Comparison of ENCODE assay signal across 14 cellular contexts in the genomic region with DNA sequence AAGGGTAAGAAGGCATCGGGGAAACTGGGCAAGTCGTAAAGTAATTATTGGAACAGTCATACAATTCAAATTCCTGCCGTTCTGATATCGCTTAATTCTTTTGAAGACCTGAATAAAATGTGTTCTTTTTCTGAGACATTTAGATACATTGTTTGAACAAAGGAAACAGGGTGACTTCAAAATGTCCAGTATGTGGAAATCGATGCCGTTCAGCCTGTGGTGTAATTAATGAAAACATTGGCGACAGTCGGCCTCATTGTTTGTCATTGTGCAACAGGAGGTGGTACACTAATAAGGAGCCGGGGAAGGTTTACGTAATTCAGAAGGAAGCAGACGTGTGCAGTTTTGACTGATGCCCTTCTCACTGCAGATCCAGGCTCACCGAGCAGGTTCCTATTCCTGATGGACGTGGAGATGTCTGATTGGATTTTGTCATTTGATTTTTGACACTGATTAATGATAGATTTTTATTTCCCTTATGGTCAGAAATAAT.
DNase-seq lines count a peak whose midpoint lies in the region; ATAC-seq and TF ChIP-seq lines count a peak whose summit lies in the region.
"Had no signal": no experiment of that assay in that cellular context is flagged by ENCODE, and none has a peak within 500 bp of the region (broad histone marks: within the 10 kb centered on the region; RNA-seq: fewer than 3 reads in every experiment).

No MANE protein-coding gene starts in this region.

- no peak overlapping the region for H3K4me3 ChIP-seq in gastroesophageal sphincter
- no peak overlapping the region for H3K4me3 ChIP-seq in upper lobe of right lung

- no peak for ATAC-seq in activated T-cell treated with anti-CD3 and anti-CD28 coated beads, Interleukin-2, amount 50 U/mL, for 72 hours (replicated peaks in 1 of 2)
- peak; percentile 71 for ATAC-seq in gastroesophageal sphincter
- peak; percentile 92 for ATAC-seq in upper lobe of right lung
- no peak for ATAC-seq in GM21360 (IDR thresholded peaks at IDR 0.05; ENCODE audit: unreplicated experiment)
- no peak for ATAC-seq in HG02885 (IDR thresholded peaks at IDR 0.05; ENCODE audit: poor library complexity, unreplicated experiment)
- ATAC-seq: activated CD8-positive, alpha-beta T cell treated with anti-CD3 and anti-CD28 coated beads for 36 hours had no signal

- H3K4me3 Mint-ChIP-seq in activated T-cell treated with anti-CD3 and anti-CD28 coated beads, Interleukin-2, amount 50 U/mL, for 72 hours, result no peak overlapping the region
- H3K4me3 Mint-ChIP-seq: activated CD8-positive, alpha-beta T cell treated with anti-CD3 and anti-CD28 coated beads for 36 hours had no signal

- H3K36me3 ChIP-seq in gastroesophageal sphincter (no peaks in the 10 kb centered on the region), upper lobe of right lung (no peaks in the 10 kb centered on the region)

- intact Hi-C loops in upper lobe of right lung (cut with DNase I), result no loop called here

- H3K27ac ChIP-seq in gastroesophageal sphincter (no peak overlapping the region), upper lobe of right lung (peak overlapping the region; percentile 71)

- DNase-seq in activated T-cell treated with anti-CD3 and anti-CD28 coated beads, Interleukin-2, amount 50 U/mL, for 72 hours, result no peak
- DNase-seq in activated T-cell treated with anti-CD3 and anti-CD28 coated beads, Interleukin-2, amount 50 U/mL, for 48 hours, result no peak
- DNase-seq in SIG-M5 treated with dmso at 0.1 percent for 504 hours (lab: John Stamatoyannopoulos, UW; ENCODE audit: unreplicated experiment) (peak; percentile 97), upper lobe of right lung (no peak), DMS 273 (lab: John Stamatoyannopoulos, UW; ENCODE audit: unreplicated experiment) (no peak)
- DNase-seq: activated CD8-positive, alpha-beta T cell treated with anti-CD3 and anti-CD28 coated beads for 36 hours; GDM1; NCI-H2107; SK-N-SH; stimulated activated CD4-positive, alpha-beta T cell treated with anti-CD3 and anti-CD28 coated beads, Interleukin-1b, Interleukin-23, amount 100 ng/mL, for 48 hours; substantia nigra had no signal

- TF ChIP-seq POLR2A in gastroesophageal sphincter (IDR thresholded peaks at IDR 0.05), result no peak

- H3K9me3 Mint-ChIP-seq in activated T-cell treated with anti-CD3 and anti-CD28 coated beads, Interleukin-2, amount 50 U/mL, for 72 hours, result no peaks in the 10 kb centered on the region
- H3K9me3 Mint-ChIP-seq: activated CD8-positive, alpha-beta T cell treated with anti-CD3 and anti-CD28 coated beads for 36 hours had no signal

- TF ChIP-seq CTCF in gastroesophageal sphincter (IDR thresholded peaks at IDR 0.05) (no peak), upper lobe of right lung (IDR thresholded peaks at IDR 0.05) (no peak)

- peaks cover 12% of the 10 kb centered on the region for H3K4me1 Mint-ChIP-seq in activated T-cell treated with anti-CD3 and anti-CD28 coated beads, Interleukin-2, amount 50 U/mL, for 72 hours (ENCODE audit: low read depth)

- H3K9me3 ChIP-seq in gastroesophageal sphincter (no peaks in the 10 kb centered on the region), upper lobe of right lung (no peaks in the 10 kb centered on the region)
- H3K9me3 ChIP-seq: SK-N-SH had no signal

- TF ChIP-seq EP300 in gastroesophageal sphincter (IDR thresholded peaks at IDR 0.05), result no peak

- peaks cover 0 to 7% of the 10 kb centered on the region in 2 donors for H3K36me3 Mint-ChIP-seq in activated T-cell treated with anti-CD3 and anti-CD28 coated beads, Interleukin-2, amount 50 U/mL, for 72 hours (ENCODE audit: insufficient read depth in 2 of 2)

- H3K27me3 ChIP-seq in gastroesophageal sphincter (no peaks in the 10 kb centered on the region), upper lobe of right lung (no peaks in the 10 kb centered on the region)

- WGBS in gastroesophageal sphincter (ENCODE audit: low coverage in 1 of 2), 2 donors, result 78 to 80% methylated on average over 13 of the region's 13 CpGs

- H3K27ac Mint-ChIP-seq in activated T-cell treated with anti-CD3 and anti-CD28 coated beads, Interleukin-2, amount 50 U/mL, for 72 hours, result peak overlapping the region; percentile 52
- H3K27ac Mint-ChIP-seq: activated CD8-positive, alpha-beta T cell treated with anti-CD3 and anti-CD28 coated beads for 36 hours had no signal

- H3K4me1 ChIP-seq in gastroesophageal sphincter, result peaks cover 0 to 12% (median 0%) of the 10 kb centered on the region in 3 donors
- H3K4me1 ChIP-seq in upper lobe of right lung, result peaks cover 20% of the 10 kb centered on the region

- H3K27me3 Mint-ChIP-seq in activated T-cell treated with anti-CD3 and anti-CD28 coated beads, Interleukin-2, amount 50 U/mL, for 72 hours (ENCODE audit: low read depth), result no peaks in the 10 kb centered on the region
- H3K27me3 Mint-ChIP-seq: activated CD8-positive, alpha-beta T cell treated with anti-CD3 and anti-CD28 coated beads for 36 hours had no signal

Comparison
In these comparisons a context has a peak if more than half of its experiments do, and no peak if none do; other contexts are left out.
1. ATAC-seq: peak in gastroesophageal sphincter (single experiment) and upper lobe of right lung (single experiment); none in activated T-cell treated with anti-CD3 and anti-CD28 coated beads, Interleukin-2, amount 50 U/mL, for 72 hours (0 of 2), GM21360 (single experiment) and HG02885 (single experiment).